ENCODE assay signal across 14 cellular contexts in the genomic region with DNA sequence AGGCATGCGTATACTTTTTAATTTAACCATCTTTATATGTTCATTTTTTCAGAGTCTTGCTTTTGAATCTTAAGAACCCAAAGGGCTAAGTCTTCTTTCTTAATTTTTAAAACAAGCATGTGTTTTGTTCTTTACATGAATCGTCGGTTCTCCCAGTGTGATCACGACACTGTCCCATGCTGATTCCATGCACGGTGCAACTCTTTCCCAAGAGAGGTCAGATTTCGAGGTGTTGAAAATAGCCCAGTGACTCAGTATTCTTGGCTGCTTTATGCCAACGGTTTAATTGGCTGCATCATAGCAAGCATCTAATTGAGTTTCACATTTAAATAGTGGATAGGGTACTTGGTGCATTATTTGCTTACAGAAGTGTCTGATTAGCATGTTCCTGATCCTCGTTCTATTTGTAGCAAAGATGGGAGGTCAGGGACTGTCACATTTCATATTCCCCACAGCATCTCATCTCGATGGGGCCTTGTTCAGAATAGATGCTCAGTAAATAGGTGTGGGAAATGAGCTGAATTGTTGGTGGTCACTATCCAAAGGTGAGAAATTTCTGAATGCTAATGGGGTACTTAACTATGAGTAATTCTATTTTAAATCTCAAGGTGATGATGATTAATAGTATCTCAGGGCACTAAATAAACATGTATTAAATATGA. TPM values are rescaled to one million over a fixed set of nuclear protein-coding genes. Genes with fewer than 3 reads are reported as not detected.
DNase-seq lines count a peak whose midpoint lies in the region; ATAC-seq and TF ChIP-seq lines count a peak whose summit lies in the region.
"Had no signal": no experiment of that assay in that cellular context is flagged by ENCODE, and none has a peak within 500 bp of the region (broad histone marks: within the 10 kb centered on the region; RNA-seq: fewer than 3 reads in every experiment).

No MANE protein-coding gene starts in this region.

- no peak overlapping the region for H3K4me2 ChIP-seq in osteoblast (ENCODE audit: insufficient read depth, low read length)

- H3K4me1 Mint-ChIP-seq in activated T-helper 17 cell treated with anti-CD3 and anti-CD28 coated beads, Interleukin-2, amount 50 U/mL, for 72 hours, result peaks cover 3% of the 10 kb centered on the region
- H3K4me1 Mint-ChIP-seq in progenitor cell of endocrine pancreas (ENCODE audit: low read depth), result peaks cover 5% of the 10 kb centered on the region

- H3K4me1 ChIP-seq in osteoblast (ENCODE audit: insufficient read depth, low read length), result peaks cover 15% of the 10 kb centered on the region

- H3K27ac ChIP-seq in osteoblast (ENCODE audit: low read depth, low read length), result no peak overlapping the region
- H3K27ac ChIP-seq: HL-60 had no signal

- peak; percentile 43 for DNase-seq in EL
- DNase-seq in fibroblast of pulmonary artery (ENCODE audit: low read depth), result peak; percentile 65
- DNase-seq in osteoblast (ENCODE audit: insufficient read length, low spot score, missing footprints), result peak; percentile 82
- DNase-seq in progenitor cell of endocrine pancreas (ENCODE audit: low spot score, unreplicated experiment), result no peak
- no peak for DNase-seq in NCI-H146 (lab: John Stamatoyannopoulos, UW)
- DNase-seq in activated T-cell treated with anti-CD3 and anti-CD28 coated beads, Interleukin-2, amount 50 U/mL, for 48 hours, result no peak
- DNase-seq: CD8-positive, alpha-beta memory T cell; NCI-H1105 treated with DMSO at 0.1 percent for 48 hours; NCI-H774; stimulated activated naive CD8-positive, alpha-beta T cell treated with anti-CD3 and anti-CD28 coated beads, Interleukin-15, Interleukin-2, amounts not matched to agents 100 U/mL and 50 U/mL, for 24 hours had no signal

- H3K27ac Mint-ChIP-seq in activated T-helper 17 cell treated with anti-CD3 and anti-CD28 coated beads, Interleukin-2, amount 50 U/mL, for 72 hours, result no peak overlapping the region
- no peak overlapping the region for H3K27ac Mint-ChIP-seq in progenitor cell of endocrine pancreas
- H3K27ac Mint-ChIP-seq: CD8-positive, alpha-beta memory T cell; T-helper 1 cell treated with Interleukin-12 subunit alpha and Interleukin-12 subunit beta and Interleukin-4 antibody, amounts not matched to agents 30 μg/mL and 1 μg/mL, for 36 hours had no signal

- TF ChIP-seq CTCF in fibroblast of pulmonary artery (IDR thresholded peaks at IDR 0.05; ENCODE audit: low read length, missing control alignments) (no peak), osteoblast (IDR thresholded peaks at IDR 0.05; ENCODE audit: extremely low read depth, low read depth, low read length) (no peak), progenitor cell of endocrine pancreas (IDR thresholded peaks at IDR 0.05; ENCODE audit: unreplicated experiment) (no peak)

- no peak for ATAC-seq in activated T-helper 17 cell treated with anti-CD3 and anti-CD28 coated beads, Interleukin-2, amount 50 U/mL, for 72 hours (replicated peaks)
- no peak for ATAC-seq in GM19452 (IDR thresholded peaks at IDR 0.05; ENCODE audit: unreplicated experiment)
- ATAC-seq: stimulated activated naive CD8-positive, alpha-beta T cell treated with anti-CD3 and anti-CD28 coated beads, Interleukin-15, Interleukin-2, amounts not matched to agents 100 U/mL and 50 U/mL, for 24 hours had no signal

- H3K9me3 Mint-ChIP-seq in activated T-helper 17 cell treated with anti-CD3 and anti-CD28 coated beads, Interleukin-2, amount 50 U/mL, for 72 hours, result peaks cover under 1% of the 10 kb centered on the region
- H3K9me3 Mint-ChIP-seq in progenitor cell of endocrine pancreas (ENCODE audit: low read depth), result peaks cover 4% of the 10 kb centered on the region
- H3K9me3 Mint-ChIP-seq: T-helper 1 cell treated with Interleukin-12 subunit alpha and Interleukin-12 subunit beta and Interleukin-4 antibody, amounts not matched to agents 30 μg/mL and 1 μg/mL, for 36 hours had no signal

- H3K27me3 ChIP-seq in osteoblast (ENCODE audit: insufficient read depth, low read length), result peaks cover 15% of the 10 kb centered on the region

- peak overlapping the region; percentile 75 for H3K4me3 Mint-ChIP-seq in activated T-helper 17 cell treated with anti-CD3 and anti-CD28 coated beads, Interleukin-2, amount 50 U/mL, for 72 hours
- no peak overlapping the region for H3K4me3 Mint-ChIP-seq in progenitor cell of endocrine pancreas (ENCODE audit: low read depth)
- H3K4me3 Mint-ChIP-seq: CD8-positive, alpha-beta memory T cell had no signal

- H3K79me2 ChIP-seq in osteoblast (ENCODE audit: insufficient read depth, low read length), result peaks cover 19% of the 10 kb centered on the region

- peak overlapping the region; percentile 90 for H3K4me3 ChIP-seq in fibroblast of pulmonary artery (replicated peaks; ENCODE audit: low read depth, low read length)
- no peak overlapping the region for H3K4me3 ChIP-seq in osteoblast (ENCODE audit: insufficient read depth, low read length)

- H3K9me3 ChIP-seq in osteoblast (ENCODE audit: low read depth, low read length), result no peaks in the 10 kb centered on the region

- H2AFZ ChIP-seq in osteoblast (ENCODE audit: low read length), result no peak overlapping the region

- no peaks in the 10 kb centered on the region for H3K36me3 ChIP-seq in osteoblast (ENCODE audit: insufficient read depth, low read length)

- H3K36me3 Mint-ChIP-seq in activated T-helper 17 cell treated with anti-CD3 and anti-CD28 coated beads, Interleukin-2, amount 50 U/mL, for 72 hours (ENCODE audit: low read depth), result peaks cover 32% of the 10 kb centered on the region
- no peaks in the 10 kb centered on the region for H3K36me3 Mint-ChIP-seq in progenitor cell of endocrine pancreas (ENCODE audit: insufficient read depth)
- H3K36me3 Mint-ChIP-seq: CD8-positive, alpha-beta memory T cell had no signal

- no peaks in the 10 kb centered on the region for H4K20me1 ChIP-seq in osteoblast (ENCODE audit: insufficient read depth, low read length)

- H3K27me3 Mint-ChIP-seq in activated T-helper 17 cell treated with anti-CD3 and anti-CD28 coated beads, Interleukin-2, amount 50 U/mL, for 72 hours, result peaks cover 26% of the 10 kb centered on the region
- H3K27me3 Mint-ChIP-seq in progenitor cell of endocrine pancreas, result peaks cover 59% of the 10 kb centered on the region

RNA-seq across cellular contexts. Expression of a gene that starts 2.8 kb away (rescaled TPM):
- total RNA-seq in activated T-helper 17 cell treated with anti-CD3 and anti-CD28 coated beads, Interleukin-2, amount 50 U/mL, for 72 hours, result 10 to 100 TPM in 1 of 2 donors, 1 to 10 TPM in 1; 3.9 to 11.4 TPM
- total RNA-seq in osteoblast (8.3 and 8.7 TPM in 2 replicates), progenitor cell of endocrine pancreas (0.84 and 1.00 TPM in 2 replicates)

Comparison
In these comparisons a context has a peak if more than half of its experiments do, and no peak if none do; other contexts are left out.
1. DNase-seq: peak in EL (single experiment), fibroblast of pulmonary artery (single experiment) and osteoblast (single experiment); none in progenitor cell of endocrine pancreas (single experiment), NCI-H146 (single experiment) and activated T-cell treated with anti-CD3 and anti-CD28 coated beads, Interleukin-2, amount 50 U/mL, for 48 hours (0 of 2).